ENCODE assay signal across 27 cellular contexts in the genomic region with DNA sequence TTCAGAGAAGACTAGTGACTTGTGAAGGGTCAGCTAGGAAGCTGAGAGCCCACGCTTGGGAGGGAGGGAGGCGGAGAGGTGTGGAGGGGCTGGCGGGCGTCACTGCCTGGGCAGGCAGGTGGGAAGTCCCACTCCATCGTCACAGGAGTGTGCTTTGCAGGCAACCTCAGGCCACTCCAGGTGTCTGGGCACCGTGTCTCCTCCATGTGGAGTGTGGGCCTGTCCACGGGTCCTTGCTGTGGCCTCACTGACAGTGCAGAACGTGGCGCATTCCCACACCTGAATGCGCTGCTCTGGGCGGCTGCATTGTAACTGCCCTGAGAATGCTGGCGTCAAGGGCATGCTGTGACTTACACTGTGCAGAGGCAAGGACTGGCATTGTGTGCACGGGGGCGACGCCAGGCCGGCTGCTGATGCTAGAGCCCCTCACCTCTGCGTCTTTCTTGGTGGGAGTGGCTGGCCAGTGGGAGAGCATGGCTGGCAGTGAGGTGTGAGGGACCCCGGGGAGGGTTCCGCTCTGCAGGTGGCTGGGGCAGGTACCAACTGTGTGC.
DNase-seq lines count a peak whose midpoint lies in the region; ATAC-seq, FAIRE-seq and TF ChIP-seq lines count a peak whose summit lies in the region.
"Had no signal": no experiment of that assay in that cellular context is flagged by ENCODE, and none has a peak within 500 bp of the region (broad histone marks: within the 10 kb centered on the region; RNA-seq: fewer than 3 reads in every experiment).

No MANE protein-coding gene starts in this region.

- H3K4me2 ChIP-seq in neuronal stem cell (ENCODE audit: insufficient read depth, low read length, poor library complexity, severe bottlenecking) = no peak overlapping the region
- H3K4me2 ChIP-seq: BLaER1 treated with 17β-estradiol and CSF1 and Interleukin-3, amounts not matched to agents 10 nM and 100 nM; GM23338 had no signal

- peaks cover 3% of the 10 kb centered on the region for H3K36me3 Mint-ChIP-seq in activated naive CD8-positive, alpha-beta T cell treated with anti-CD3 and anti-CD28 coated beads, Interleukin-2, amount 10 ng/mL, durations not matched to agents 7 days and 5 days
- H3K36me3 Mint-ChIP-seq in activated naive CD8-positive, alpha-beta T cell treated with anti-CD3 and anti-CD28 coated beads, Interleukin-2, amount 50 U/mL, for 24 hours (ENCODE audit: low read depth) = peaks cover 13% of the 10 kb centered on the region
- peaks cover 14% of the 10 kb centered on the region for H3K36me3 Mint-ChIP-seq in activated T-cell treated with anti-CD3 and anti-CD28 coated beads, Interleukin-2, amount 50 U/mL, for 4 hours (ENCODE audit: insufficient read depth)

- peak; percentile 92 for FAIRE-seq in bronchial epithelial cell (lab: Jason Lieb, UNC)
- FAIRE-seq: A204.1, G401.6, HTR-8/SVneo had no signal

- no peak for TF ChIP-seq CTCF in bronchial epithelial cell (IDR thresholded peaks at IDR 0.05; ENCODE audit: insufficient read depth, low read length, severe bottlenecking)
- no peak for TF ChIP-seq CTCF in upper lobe of right lung (IDR thresholded peaks at IDR 0.05)
- no peak for TF ChIP-seq CTCF in thyroid gland (IDR thresholded peaks at IDR 0.05)

- H3K27ac ChIP-seq in neuronal stem cell (replicated peaks; ENCODE audit: low read length) (no peak overlapping the region), upper lobe of right lung (no peak overlapping the region), thyroid gland (no peak overlapping the region)
- H3K27ac ChIP-seq: SJSA1 had no signal

- H3K4me1 Mint-ChIP-seq in activated naive CD8-positive, alpha-beta T cell treated with anti-CD3 and anti-CD28 coated beads, Interleukin-2, amount 10 ng/mL, durations not matched to agents 7 days and 5 days = no peaks in the 10 kb centered on the region
- H3K4me1 Mint-ChIP-seq in activated naive CD8-positive, alpha-beta T cell treated with anti-CD3 and anti-CD28 coated beads, Interleukin-2, amount 50 U/mL, for 24 hours = no peaks in the 10 kb centered on the region
- no peaks in the 10 kb centered on the region for H3K4me1 Mint-ChIP-seq in activated T-cell treated with anti-CD3 and anti-CD28 coated beads, Interleukin-2, amount 50 U/mL, for 4 hours (ENCODE audit: low read depth)

- H4K8ac ChIP-seq in neuronal stem cell (ENCODE audit: low read depth, low read length) = peak overlapping the region; percentile 43

- H3K27me3 ChIP-seq in bronchial epithelial cell (ENCODE audit: control insufficient read depth, insufficient read depth, low read length) = no peaks in the 10 kb centered on the region
- H3K27me3 ChIP-seq in neuronal stem cell (ENCODE audit: control insufficient read depth in 3 of 3, insufficient read depth in 3 of 3, low read depth in 1 of 3, low read length in 3 of 3) = no peaks in the 10 kb centered on the region
- no peaks in the 10 kb centered on the region for H3K27me3 ChIP-seq in upper lobe of right lung
- no peaks in the 10 kb centered on the region for H3K27me3 ChIP-seq in thyroid gland
- H3K27me3 ChIP-seq: BLaER1 treated with 17β-estradiol and CSF1 and Interleukin-3, amounts not matched to agents 10 nM and 100 nM; MG63; SJSA1 had no signal

- no peak overlapping the region for H2AFZ ChIP-seq in neuronal stem cell (ENCODE audit: low read length)
- H2AFZ ChIP-seq: GM23338 had no signal

- H3K9me3 ChIP-seq in neuronal stem cell (replicated peaks in 1 of 2; ENCODE audit: control insufficient read depth in 2 of 2, insufficient read depth in 1 of 2, low read depth in 1 of 2, low read length in 2 of 2) (no peaks in the 10 kb centered on the region), upper lobe of right lung (no peaks in the 10 kb centered on the region), thyroid gland (no peaks in the 10 kb centered on the region)
- H3K9me3 ChIP-seq: BLaER1 treated with 17β-estradiol and CSF1 and Interleukin-3, amounts not matched to agents 10 nM and 100 nM; MG63; SJSA1 had no signal

- no peak overlapping the region for H3K4me3 ChIP-seq in bronchial epithelial cell (ENCODE audit: low read depth, low read length)
- no peak overlapping the region for H3K4me3 ChIP-seq in neuronal stem cell (ENCODE audit: low read length in 2 of 2)
- H3K4me3 ChIP-seq in upper lobe of right lung = no peak overlapping the region
- no peak overlapping the region for H3K4me3 ChIP-seq in thyroid gland (replicated peaks in 1 of 3)
- H3K4me3 ChIP-seq: BLaER1 treated with 17β-estradiol and CSF1 and Interleukin-3, amounts not matched to agents 10 nM and 100 nM; GM23338; MG63; SJSA1 had no signal

- H3K27ac Mint-ChIP-seq in activated naive CD8-positive, alpha-beta T cell treated with anti-CD3 and anti-CD28 coated beads, Interleukin-2, amount 10 ng/mL, durations not matched to agents 7 days and 5 days = no peak overlapping the region
- no peak overlapping the region for H3K27ac Mint-ChIP-seq in activated naive CD8-positive, alpha-beta T cell treated with anti-CD3 and anti-CD28 coated beads, Interleukin-2, amount 50 U/mL, for 24 hours
- H3K27ac Mint-ChIP-seq: GM23338 had no signal

- H3K14ac ChIP-seq in neuronal stem cell (ENCODE audit: low read length) = no peak overlapping the region

- H3K9ac ChIP-seq in neuronal stem cell (ENCODE audit: low read depth, low read length, poor library complexity) = peak overlapping the region; percentile 60

- DNase-seq in activated naive CD8-positive, alpha-beta T cell treated with anti-CD3 and anti-CD28 coated beads, Interleukin-2, amount 10 ng/mL, durations not matched to agents 7 days and 5 days = no peak
- DNase-seq in activated naive CD8-positive, alpha-beta T cell treated with anti-CD3 and anti-CD28 coated beads, Interleukin-2, amount 50 U/mL, for 24 hours = no peak
- DNase-seq in bronchial epithelial cell (ENCODE audit: low read depth) = no peak
- no peak for DNase-seq in neuronal stem cell (ENCODE audit: low spot score)
- DNase-seq in upper lobe of right lung = peak; percentile 40
- no peak for DNase-seq in amniotic stem cell (lab: John Stamatoyannopoulos, UW)
- no peak for DNase-seq in thyroid gland
- DNase-seq in activated T-cell treated with anti-CD3 and anti-CD28 coated beads, Interleukin-2, amount 50 U/mL, for 4 hours = no peak
- DNase-seq: CD4-positive, alpha-beta memory T cell; COR-L47; H9; KBM-7; MG63; NCI-H2029; NCI-H446; NCI-H524 treated with DMSO at 0.1 percent for 48 hours; NCI-H774; NK-92 treated with Interleukin-12 subunit alpha and Interleukin-12 subunit beta, amount 100 ng/mL, for 24 hours; PC-3; Right ventricle myocardium superior; RPMI8226 had no signal

- no peak overlapping the region for H2BK120ac ChIP-seq in neuronal stem cell (ENCODE audit: low read depth, low read length)

- H3K9me3 Mint-ChIP-seq in activated naive CD8-positive, alpha-beta T cell treated with anti-CD3 and anti-CD28 coated beads, Interleukin-2, amount 10 ng/mL, durations not matched to agents 7 days and 5 days = no peaks in the 10 kb centered on the region
- no peaks in the 10 kb centered on the region for H3K9me3 Mint-ChIP-seq in activated naive CD8-positive, alpha-beta T cell treated with anti-CD3 and anti-CD28 coated beads, Interleukin-2, amount 50 U/mL, for 24 hours
- H3K9me3 Mint-ChIP-seq in activated T-cell treated with anti-CD3 and anti-CD28 coated beads, Interleukin-2, amount 50 U/mL, for 4 hours = no peaks in the 10 kb centered on the region
- H3K9me3 Mint-ChIP-seq: GM23338, H9 had no signal

- H4K91ac ChIP-seq in neuronal stem cell (ENCODE audit: low read depth, low read length, poor library complexity) = no peak overlapping the region

- POLR2A ChIA-PET in activated naive CD8-positive, alpha-beta T cell treated with anti-CD3 and anti-CD28 coated beads, Interleukin-2, amount 10 ng/mL, durations not matched to agents 7 days and 5 days (lab: Charles Lee) = no interaction called here

- ATAC-seq in activated naive CD8-positive, alpha-beta T cell treated with anti-CD3 and anti-CD28 coated beads, Interleukin-2, amount 10 ng/mL, durations not matched to agents 7 days and 5 days (ENCODE audit: low read depth) = peak; percentile 25
- ATAC-seq in activated naive CD8-positive, alpha-beta T cell treated with anti-CD3 and anti-CD28 coated beads, Interleukin-2, amount 50 U/mL, for 24 hours = no peak
- no peak for ATAC-seq in upper lobe of right lung
- no peak for ATAC-seq in activated T-cell treated with anti-CD3 and anti-CD28 coated beads, Interleukin-2, amount 50 U/mL, for 4 hours
- ATAC-seq: GM23338, PC-3 had no signal

- H2BK15ac ChIP-seq in neuronal stem cell (ENCODE audit: low read length) = no peak overlapping the region

- H3K4me1 ChIP-seq in neuronal stem cell (ENCODE audit: control insufficient read depth in 2 of 2, insufficient read depth in 1 of 2, low read depth in 1 of 2, low read length in 2 of 2) (peaks cover 0 to 2% of the 10 kb centered on the region in 2 donors), upper lobe of right lung (no peaks in the 10 kb centered on the region), thyroid gland (peaks cover 6 to 13% of the 10 kb centered on the region in 2 donors)

- H3K36me3 ChIP-seq in bronchial epithelial cell (ENCODE audit: control insufficient read depth, insufficient read depth, low read length) = peaks cover 3% of the 10 kb centered on the region
- H3K36me3 ChIP-seq in neuronal stem cell (replicated peaks in 1 of 2; ENCODE audit: control insufficient read depth in 2 of 2, insufficient read depth in 2 of 2, low read length in 2 of 2) = peaks cover 0 to 16% of the 10 kb centered on the region in 2 donors
- H3K36me3 ChIP-seq in upper lobe of right lung = peaks cover 7% of the 10 kb centered on the region
- H3K36me3 ChIP-seq in thyroid gland = no peaks in the 10 kb centered on the region
- H3K36me3 ChIP-seq: MG63, SJSA1 had no signal

- no peak for TF ChIP-seq POLR2A in thyroid gland (IDR thresholded peaks at IDR 0.05)

- H2AK5ac ChIP-seq in neuronal stem cell (ENCODE audit: low read depth, low read length) = no peak overlapping the region

- H3K4me3 Mint-ChIP-seq in activated naive CD8-positive, alpha-beta T cell treated with anti-CD3 and anti-CD28 coated beads, Interleukin-2, amount 10 ng/mL, durations not matched to agents 7 days and 5 days = no peak overlapping the region
- H3K4me3 Mint-ChIP-seq in activated naive CD8-positive, alpha-beta T cell treated with anti-CD3 and anti-CD28 coated beads, Interleukin-2, amount 50 U/mL, for 24 hours = no peak overlapping the region
- H3K4me3 Mint-ChIP-seq in activated T-cell treated with anti-CD3 and anti-CD28 coated beads, Interleukin-2, amount 50 U/mL, for 4 hours = no peak overlapping the region
- H3K4me3 Mint-ChIP-seq: CD4-positive, alpha-beta memory T cell; GM23338; H9 had no signal

- H3K27me3 Mint-ChIP-seq in activated naive CD8-positive, alpha-beta T cell treated with anti-CD3 and anti-CD28 coated beads, Interleukin-2, amount 10 ng/mL, durations not matched to agents 7 days and 5 days = no peaks in the 10 kb centered on the region
- no peaks in the 10 kb centered on the region for H3K27me3 Mint-ChIP-seq in activated naive CD8-positive, alpha-beta T cell treated with anti-CD3 and anti-CD28 coated beads, Interleukin-2, amount 50 U/mL, for 24 hours
- H3K27me3 Mint-ChIP-seq in activated T-cell treated with anti-CD3 and anti-CD28 coated beads, Interleukin-2, amount 50 U/mL, for 4 hours (ENCODE audit: low read depth) = no peaks in the 10 kb centered on the region
- H3K27me3 Mint-ChIP-seq: CD4-positive, alpha-beta memory T cell had no signal

- no peak overlapping the region for H2BK5ac ChIP-seq in neuronal stem cell (ENCODE audit: low read length)

- peaks cover 10% of the 10 kb centered on the region for H3K79me1 ChIP-seq in neuronal stem cell (ENCODE audit: low read depth, low read length)

- H3K4ac ChIP-seq in neuronal stem cell (ENCODE audit: low read length) = no peak overlapping the region

- H2BK12ac ChIP-seq in neuronal stem cell (ENCODE audit: low read length) = no peak overlapping the region

- no peak overlapping the region for H3K23ac ChIP-seq in neuronal stem cell (ENCODE audit: low read depth, low read length, poor library complexity)

- H3K18ac ChIP-seq in neuronal stem cell (ENCODE audit: low read length) = no peak overlapping the region

- no CpG with 5 or more reads among the region's 19 CpGs for WGBS in neuronal stem cell (ENCODE audit: extremely low coverage in 2 of 2, insufficient read length in 2 of 2, insufficient replicate concordance in 1 of 2), 2 donors
- 93% methylated on average over 19 of the region's 19 CpGs for WGBS in thyroid gland, 2 donors

- intact Hi-C loops in upper lobe of right lung (cut with DNase I) = no loop called here
- intact Hi-C loops in thyroid gland (cut with DNase I) = no loop called here
